In genomic region chr19:17470204-17470841, GRCh38 we compare ENCODE assay signal across 8 cellular contexts. TPM values are rescaled to one million over a fixed set of nuclear protein-coding genes. Genes with fewer than 3 reads are reported as not detected.
A peak's percentile ranks its signal among the peaks of the same experiment; 100 is the strongest.
DNase-seq lines count a peak whose midpoint lies in the region; ATAC-seq and TF ChIP-seq lines count a peak whose summit lies in the region.

SLC27A1 (plus strand) TSS chr19:17470524; CDS start chr19:17470541, 17 bp downstream.

- H3K36me3 Mint-ChIP-seq in HFFc6 (ENCODE audit: low read depth) = no peaks in the 10 kb centered on the region

- no peaks in the 10 kb centered on the region for H3K27me3 ChIP-seq in adipocyte (replicated peaks; ENCODE audit: control insufficient read depth, insufficient read depth, low read length)
- no peaks in the 10 kb centered on the region for H3K27me3 ChIP-seq in ovary
- H3K27me3 ChIP-seq in thoracic aorta (replicated peaks; ENCODE audit: insufficient read depth) = no peaks in the 10 kb centered on the region

- peak within 1 kb of the TSS; percentile 97 for H3K4me3 Mint-ChIP-seq in HFFc6

- TF ChIP-seq CTCF in HFFc6 (IDR thresholded peaks at IDR 0.05) = no peak; the same call in 1 of the 2 replicates
- no peak for TF ChIP-seq CTCF in ovary (IDR thresholded peaks at IDR 0.05)
- no peak for TF ChIP-seq CTCF in thoracic aorta (IDR thresholded peaks at IDR 0.05)

- H3K9me3 Mint-ChIP-seq in HFFc6 = no peaks in the 10 kb centered on the region

- no peaks in the 10 kb centered on the region; the same call in 1 of the 2 replicates for H3K27me3 Mint-ChIP-seq in HFFc6 (ENCODE audit: insufficient read depth)

- H3K4me1 Mint-ChIP-seq in HFFc6 (ENCODE audit: low read depth) = peaks cover 46% of the 10 kb centered on the region

- H3K4me3 ChIP-seq in adipocyte (ENCODE audit: low read length) (peak within 1 kb of the TSS; percentile 91), ovary (peak within 1 kb of the TSS; percentile 90), thoracic aorta (peak within 1 kb of the TSS; percentile 84)

- peak within 1 kb of the TSS; percentile 93 for H3K27ac Mint-ChIP-seq in HFFc6

- DNase-seq in GM04504 (ENCODE audit: low read depth) = peak; percentile 99
- DNase-seq in HFFc6 = peak; percentile 98
- peak; percentile 96 for DNase-seq in NCI-H1092 (lab: John Stamatoyannopoulos, UW)
- DNase-seq in SKM-1 (lab: John Stamatoyannopoulos, UW; ENCODE audit: unreplicated experiment) = peak; percentile 96
- peak; percentile 100 for DNase-seq in adipocyte (ENCODE audit: low read depth)
- peak; percentile 98 for DNase-seq in Right ventricle myocardium superior
- DNase-seq in ovary = peak; percentile 99
- DNase-seq in thoracic aorta (ENCODE audit: low spot score) = peak; percentile 97

- peak within 1 kb of the TSS; percentile 98 for H3K9ac ChIP-seq in adipocyte (ENCODE audit: low read length)

- peak; percentile 44 for TF ChIP-seq POLR2A in ovary (IDR thresholded peaks at IDR 0.05)

- 0 to 1% (median 0%) methylated on average over 35 to 61 of the region's 61 CpGs for WGBS in ovary, 3 donors

- H3K4me1 ChIP-seq in adipocyte (ENCODE audit: control insufficient read depth, insufficient read depth, low read length) = peaks cover 48% of the 10 kb centered on the region
- peaks cover 15% of the 10 kb centered on the region for H3K4me1 ChIP-seq in ovary (ENCODE audit: insufficient read depth)
- H3K4me1 ChIP-seq in thoracic aorta (ENCODE audit: control insufficient read depth in 1 of 2, low read depth in 2 of 2) = peaks cover 22 to 30% of the 10 kb centered on the region in 2 donors

- ATAC-seq in Right ventricle myocardium superior (ENCODE audit: poor library complexity) (peak; percentile 82), thoracic aorta (ENCODE audit: insufficient number of reproducible peaks, low FRiP score, low read depth) (peak; percentile 80)

- H3K9me3 ChIP-seq in adipocyte (ENCODE audit: control insufficient read depth, low read length) (no peaks in the 10 kb centered on the region), ovary (no peaks in the 10 kb centered on the region), thoracic aorta (no peaks in the 10 kb centered on the region)

- no peak for TF ChIP-seq EP300 in ovary (IDR thresholded peaks at IDR 0.05)

- peak within 1 kb of the TSS; percentile 83 to 86 for H3K27ac ChIP-seq in ovary
- peak within 1 kb of the TSS; percentile 79 to 81 for H3K27ac ChIP-seq in thoracic aorta

- H3K36me3 ChIP-seq in adipocyte (ENCODE audit: control insufficient read depth, insufficient read depth, low read length, severe bottlenecking) = peaks cover 11% of the 10 kb centered on the region
- H3K36me3 ChIP-seq in ovary = no peaks in the 10 kb centered on the region
- no peaks in the 10 kb centered on the region for H3K36me3 ChIP-seq in thoracic aorta

- intact Hi-C loops in Right ventricle myocardium superior (cut with DNase I) (no loop called here), ovary (cut with DNase I) (loop anchor here in 2 of 4 donors (5.0 kb wide), 1 partner anchor 42 kb away; the partner anchor contains the start of gene PGLS (in 2 of the 2))

RNA-seq across cellular contexts. Expression of gene SLC27A1, which starts in this region (rescaled TPM):
- total RNA-seq in HFFc6 (2021; fragmentation: NEBNext Ultra II Directional; extraction: Animal tissue kit (Norgen Biotek cat#: 25700)) = 10 to 100 TPM; 11.5 to 14.9 (median 13.6) TPM
- total RNA-seq in Right ventricle myocardium superior (64.2 TPM), ovary (10 to 100 TPM; 27.3 to 43.1 (median 37.8) TPM), thoracic aorta (10 to 100 TPM; 29.1 to 36.4 TPM)
- polyA plus RNA-seq in ovary = 10 to 100 TPM in 1 of 2 donors, 1 to 10 TPM in 1; 4.6 to 42.3 TPM

Comparison
In these comparisons a context has a peak if more than half of its experiments do, and no peak if none do; other contexts are left out.
1. Peak in every context shown above with its lines: DNase-seq, ATAC-seq, H3K4me3 ChIP-seq and H3K27ac ChIP-seq.